1 cellular context compared by ENCODE assay signal in the genomic region with DNA sequence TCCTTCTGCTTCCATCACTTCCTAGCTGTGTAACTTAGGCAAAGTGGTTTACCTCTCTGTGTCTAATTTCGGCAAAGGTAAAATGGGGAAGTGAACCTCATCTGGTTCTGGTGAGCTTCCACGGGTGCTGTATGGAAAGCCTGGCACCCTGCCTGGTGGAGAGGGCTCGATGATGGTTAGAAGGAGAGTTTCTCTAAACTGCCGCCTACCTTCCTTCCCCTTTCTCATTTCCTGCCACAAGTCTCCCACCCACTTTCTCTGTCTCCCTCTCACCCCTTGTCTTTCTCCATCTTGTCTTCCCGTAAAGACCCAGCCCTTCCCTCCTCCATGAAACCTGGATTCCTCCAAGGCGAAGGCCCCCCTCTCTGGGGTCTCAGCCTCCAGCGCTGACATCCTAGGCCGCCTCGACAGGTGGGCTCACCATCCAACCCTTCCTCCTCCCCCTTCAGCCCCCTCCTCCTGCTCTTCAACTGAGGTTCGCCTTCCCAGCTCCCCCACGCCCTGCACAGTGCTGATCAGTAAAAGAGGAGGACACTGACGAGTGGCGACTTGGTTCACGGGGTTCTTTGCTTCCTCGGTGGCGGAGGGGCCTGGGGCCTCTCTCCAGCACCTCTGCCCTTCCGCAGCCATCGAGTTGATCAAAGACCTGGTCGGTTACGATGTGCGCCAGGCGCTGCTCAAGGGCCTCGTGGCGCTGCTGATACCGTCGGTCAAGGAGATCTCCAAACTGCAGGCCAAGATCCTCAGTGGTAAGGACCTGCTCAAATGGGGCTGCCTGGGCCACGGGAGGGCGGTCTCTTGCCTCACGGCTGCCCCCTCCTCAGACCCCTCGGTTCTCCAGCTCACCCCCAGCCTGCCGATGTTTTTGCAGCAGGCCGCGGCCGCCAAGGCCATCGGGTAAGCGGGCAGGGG.
A peak's percentile ranks its signal among the peaks of the same experiment; 100 is the strongest.
TF ChIP-seq lines count a peak whose summit lies in the region.

No MANE protein-coding gene starts in this region.

TF ChIP-seq in GM12878, 131 proteins besides CTCF, POLR2A, EP300 and RAD21 (continues in another document):
- TF ChIP-seq IRF4 (IDR thresholded peaks at IDR 0.05; ENCODE audit: low read depth, low read length), result peak; percentile 45; the same call in 1 of the 2 replicates
- TF ChIP-seq MYB (IDR thresholded peaks at IDR 0.05; ENCODE audit: borderline replicate concordance, low read depth, low read length), result no peak
- TF ChIP-seq SMAD5 (IDR thresholded peaks at IDR 0.05; ENCODE audit: low read depth), result no peak
- peak in 1 of 2 experiments; percentile 85; a peak in 2 of 4 replicates for TF ChIP-seq ETV6 (conservative IDR thresholded peaks at IDR 0.05 in 1 of 2, IDR thresholded peaks at IDR 0.05 in 1 of 2; ENCODE audit: borderline replicate concordance in 1 of 2, low read depth in 1 of 2)
- no peak for TF ChIP-seq RB1 (IDR thresholded peaks at IDR 0.05; ENCODE audit: borderline replicate concordance)
- TF ChIP-seq POU2F2 (IDR thresholded peaks at IDR 0.05; ENCODE audit: borderline replicate concordance, low read depth, low read length), result no peak
- TF ChIP-seq TCF3 (IDR thresholded peaks at IDR 0.05; ENCODE audit: borderline replicate concordance, insufficient read depth, low read depth, low read length), result no peak
- TF ChIP-seq RAD51 (IDR thresholded peaks at IDR 0.05), result peak; percentile 58
- TF ChIP-seq SP1 (IDR thresholded peaks at IDR 0.05; ENCODE audit: low read depth, low read length), result peak; percentile 33
- TF ChIP-seq, protein P1, sequence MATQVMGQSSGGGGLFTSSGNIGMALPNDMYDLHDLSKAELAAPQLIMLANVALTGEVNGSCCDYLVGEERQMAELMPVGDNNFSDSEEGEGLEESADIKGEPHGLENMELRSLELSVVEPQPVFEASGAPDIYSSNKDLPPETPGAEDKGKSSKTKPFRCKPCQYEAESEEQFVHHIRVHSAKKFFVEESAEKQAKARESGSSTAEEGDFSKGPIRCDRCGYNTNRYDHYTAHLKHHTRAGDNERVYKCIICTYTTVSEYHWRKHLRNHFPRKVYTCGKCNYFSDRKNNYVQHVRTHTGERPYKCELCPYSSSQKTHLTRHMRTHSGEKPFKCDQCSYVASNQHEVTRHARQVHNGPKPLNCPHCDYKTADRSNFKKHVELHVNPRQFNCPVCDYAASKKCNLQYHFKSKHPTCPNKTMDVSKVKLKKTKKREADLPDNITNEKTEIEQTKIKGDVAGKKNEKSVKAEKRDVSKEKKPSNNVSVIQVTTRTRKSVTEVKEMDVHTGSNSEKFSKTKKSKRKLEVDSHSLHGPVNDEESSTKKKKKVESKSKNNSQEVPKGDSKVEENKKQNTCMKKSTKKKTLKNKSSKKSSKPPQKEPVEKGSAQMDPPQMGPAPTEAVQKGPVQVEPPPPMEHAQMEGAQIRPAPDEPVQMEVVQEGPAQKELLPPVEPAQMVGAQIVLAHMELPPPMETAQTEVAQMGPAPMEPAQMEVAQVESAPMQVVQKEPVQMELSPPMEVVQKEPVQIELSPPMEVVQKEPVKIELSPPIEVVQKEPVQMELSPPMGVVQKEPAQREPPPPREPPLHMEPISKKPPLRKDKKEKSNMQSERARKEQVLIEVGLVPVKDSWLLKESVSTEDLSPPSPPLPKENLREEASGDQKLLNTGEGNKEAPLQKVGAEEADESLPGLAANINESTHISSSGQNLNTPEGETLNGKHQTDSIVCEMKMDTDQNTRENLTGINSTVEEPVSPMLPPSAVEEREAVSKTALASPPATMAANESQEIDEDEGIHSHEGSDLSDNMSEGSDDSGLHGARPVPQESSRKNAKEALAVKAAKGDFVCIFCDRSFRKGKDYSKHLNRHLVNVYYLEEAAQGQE (IDR thresholded peaks at IDR 0.05; ENCODE audit: low read depth, low read length), result no peak
- TF ChIP-seq NFIC (IDR thresholded peaks at IDR 0.05; ENCODE audit: low read depth, low read length), result 0 out of 2 replicates have a peak, but pooled peaks have one; percentile 33
- TF ChIP-seq, protein P2, sequence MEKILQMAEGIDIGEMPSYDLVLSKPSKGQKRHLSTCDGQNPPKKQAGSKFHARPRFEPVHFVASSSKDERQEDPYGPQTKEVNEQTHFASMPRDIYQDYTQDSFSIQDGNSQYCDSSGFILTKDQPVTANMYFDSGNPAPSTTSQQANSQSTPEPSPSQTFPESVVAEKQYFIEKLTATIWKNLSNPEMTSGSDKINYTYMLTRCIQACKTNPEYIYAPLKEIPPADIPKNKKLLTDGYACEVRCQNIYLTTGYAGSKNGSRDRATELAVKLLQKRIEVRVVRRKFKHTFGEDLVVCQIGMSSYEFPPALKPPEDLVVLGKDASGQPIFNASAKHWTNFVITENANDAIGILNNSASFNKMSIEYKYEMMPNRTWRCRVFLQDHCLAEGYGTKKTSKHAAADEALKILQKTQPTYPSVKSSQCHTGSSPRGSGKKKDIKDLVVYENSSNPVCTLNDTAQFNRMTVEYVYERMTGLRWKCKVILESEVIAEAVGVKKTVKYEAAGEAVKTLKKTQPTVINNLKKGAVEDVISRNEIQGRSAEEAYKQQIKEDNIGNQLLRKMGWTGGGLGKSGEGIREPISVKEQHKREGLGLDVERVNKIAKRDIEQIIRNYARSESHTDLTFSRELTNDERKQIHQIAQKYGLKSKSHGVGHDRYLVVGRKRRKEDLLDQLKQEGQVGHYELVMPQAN (conservative IDR thresholded peaks at IDR 0.05), result 0 out of 2 replicates have a peak, but pooled peaks have one; percentile 28
- peak; percentile 76; the same call in 1 of the 2 replicates for TF ChIP-seq MTA3 (IDR thresholded peaks at IDR 0.05; ENCODE audit: borderline replicate concordance, low read length)
- TF ChIP-seq, protein P3, sequence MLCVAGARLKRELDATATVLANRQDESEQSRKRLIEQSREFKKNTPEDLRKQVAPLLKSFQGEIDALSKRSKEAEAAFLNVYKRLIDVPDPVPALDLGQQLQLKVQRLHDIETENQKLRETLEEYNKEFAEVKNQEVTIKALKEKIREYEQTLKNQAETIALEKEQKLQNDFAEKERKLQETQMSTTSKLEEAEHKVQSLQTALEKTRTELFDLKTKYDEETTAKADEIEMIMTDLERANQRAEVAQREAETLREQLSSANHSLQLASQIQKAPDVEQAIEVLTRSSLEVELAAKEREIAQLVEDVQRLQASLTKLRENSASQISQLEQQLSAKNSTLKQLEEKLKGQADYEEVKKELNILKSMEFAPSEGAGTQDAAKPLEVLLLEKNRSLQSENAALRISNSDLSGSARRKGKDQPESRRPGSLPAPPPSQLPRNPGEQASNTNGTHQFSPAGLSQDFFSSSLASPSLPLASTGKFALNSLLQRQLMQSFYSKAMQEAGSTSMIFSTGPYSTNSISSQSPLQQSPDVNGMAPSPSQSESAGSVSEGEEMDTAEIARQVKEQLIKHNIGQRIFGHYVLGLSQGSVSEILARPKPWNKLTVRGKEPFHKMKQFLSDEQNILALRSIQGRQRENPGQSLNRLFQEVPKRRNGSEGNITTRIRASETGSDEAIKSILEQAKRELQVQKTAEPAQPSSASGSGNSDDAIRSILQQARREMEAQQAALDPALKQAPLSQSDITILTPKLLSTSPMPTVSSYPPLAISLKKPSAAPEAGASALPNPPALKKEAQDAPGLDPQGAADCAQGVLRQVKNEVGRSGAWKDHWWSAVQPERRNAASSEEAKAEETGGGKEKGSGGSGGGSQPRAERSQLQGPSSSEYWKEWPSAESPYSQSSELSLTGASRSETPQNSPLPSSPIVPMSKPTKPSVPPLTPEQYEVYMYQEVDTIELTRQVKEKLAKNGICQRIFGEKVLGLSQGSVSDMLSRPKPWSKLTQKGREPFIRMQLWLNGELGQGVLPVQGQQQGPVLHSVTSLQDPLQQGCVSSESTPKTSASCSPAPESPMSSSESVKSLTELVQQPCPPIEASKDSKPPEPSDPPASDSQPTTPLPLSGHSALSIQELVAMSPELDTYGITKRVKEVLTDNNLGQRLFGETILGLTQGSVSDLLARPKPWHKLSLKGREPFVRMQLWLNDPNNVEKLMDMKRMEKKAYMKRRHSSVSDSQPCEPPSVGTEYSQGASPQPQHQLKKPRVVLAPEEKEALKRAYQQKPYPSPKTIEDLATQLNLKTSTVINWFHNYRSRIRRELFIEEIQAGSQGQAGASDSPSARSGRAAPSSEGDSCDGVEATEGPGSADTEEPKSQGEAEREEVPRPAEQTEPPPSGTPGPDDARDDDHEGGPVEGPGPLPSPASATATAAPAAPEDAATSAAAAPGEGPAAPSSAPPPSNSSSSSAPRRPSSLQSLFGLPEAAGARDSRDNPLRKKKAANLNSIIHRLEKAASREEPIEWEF (IDR thresholded peaks at IDR 0.05; ENCODE audit: insufficient replicate concordance, low read depth, low read length), result no peak
- TF ChIP-seq SPI1 (IDR thresholded peaks at IDR 0.05; ENCODE audit: borderline replicate concordance, insufficient read depth, low read depth, low read length), result peak; percentile 100
- peak; percentile 50; the same call in 1 of the 2 replicates for TF ChIP-seq GATAD2B (conservative IDR thresholded peaks at IDR 0.05; ENCODE audit: low read depth)
- TF ChIP-seq RUNX3 (IDR thresholded peaks at IDR 0.05; ENCODE audit: low read length), result peak; percentile 76
- no peak for TF ChIP-seq PML (IDR thresholded peaks at IDR 0.05; ENCODE audit: low read length)
- TF ChIP-seq, protein P4, sequence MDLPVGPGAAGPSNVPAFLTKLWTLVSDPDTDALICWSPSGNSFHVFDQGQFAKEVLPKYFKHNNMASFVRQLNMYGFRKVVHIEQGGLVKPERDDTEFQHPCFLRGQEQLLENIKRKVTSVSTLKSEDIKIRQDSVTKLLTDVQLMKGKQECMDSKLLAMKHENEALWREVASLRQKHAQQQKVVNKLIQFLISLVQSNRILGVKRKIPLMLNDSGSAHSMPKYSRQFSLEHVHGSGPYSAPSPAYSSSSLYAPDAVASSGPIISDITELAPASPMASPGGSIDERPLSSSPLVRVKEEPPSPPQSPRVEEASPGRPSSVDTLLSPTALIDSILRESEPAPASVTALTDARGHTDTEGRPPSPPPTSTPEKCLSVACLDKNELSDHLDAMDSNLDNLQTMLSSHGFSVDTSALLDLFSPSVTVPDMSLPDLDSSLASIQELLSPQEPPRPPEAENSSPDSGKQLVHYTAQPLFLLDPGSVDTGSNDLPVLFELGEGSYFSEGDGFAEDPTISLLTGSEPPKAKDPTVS (IDR thresholded peaks at IDR 0.05; ENCODE audit: low read depth, low read length), result no peak
- TF ChIP-seq CREM (IDR thresholded peaks at IDR 0.05; ENCODE audit: low read depth), result 0 out of 2 replicates have a peak, but pooled peaks have one; percentile 23
- no peak for TF ChIP-seq FOS (IDR thresholded peaks at IDR 0.05; ENCODE audit: borderline replicate concordance, extremely low read depth, insufficient read length)
- TF ChIP-seq DPF2 (IDR thresholded peaks at IDR 0.05), result peak; percentile 72
- TF ChIP-seq, protein P5, sequence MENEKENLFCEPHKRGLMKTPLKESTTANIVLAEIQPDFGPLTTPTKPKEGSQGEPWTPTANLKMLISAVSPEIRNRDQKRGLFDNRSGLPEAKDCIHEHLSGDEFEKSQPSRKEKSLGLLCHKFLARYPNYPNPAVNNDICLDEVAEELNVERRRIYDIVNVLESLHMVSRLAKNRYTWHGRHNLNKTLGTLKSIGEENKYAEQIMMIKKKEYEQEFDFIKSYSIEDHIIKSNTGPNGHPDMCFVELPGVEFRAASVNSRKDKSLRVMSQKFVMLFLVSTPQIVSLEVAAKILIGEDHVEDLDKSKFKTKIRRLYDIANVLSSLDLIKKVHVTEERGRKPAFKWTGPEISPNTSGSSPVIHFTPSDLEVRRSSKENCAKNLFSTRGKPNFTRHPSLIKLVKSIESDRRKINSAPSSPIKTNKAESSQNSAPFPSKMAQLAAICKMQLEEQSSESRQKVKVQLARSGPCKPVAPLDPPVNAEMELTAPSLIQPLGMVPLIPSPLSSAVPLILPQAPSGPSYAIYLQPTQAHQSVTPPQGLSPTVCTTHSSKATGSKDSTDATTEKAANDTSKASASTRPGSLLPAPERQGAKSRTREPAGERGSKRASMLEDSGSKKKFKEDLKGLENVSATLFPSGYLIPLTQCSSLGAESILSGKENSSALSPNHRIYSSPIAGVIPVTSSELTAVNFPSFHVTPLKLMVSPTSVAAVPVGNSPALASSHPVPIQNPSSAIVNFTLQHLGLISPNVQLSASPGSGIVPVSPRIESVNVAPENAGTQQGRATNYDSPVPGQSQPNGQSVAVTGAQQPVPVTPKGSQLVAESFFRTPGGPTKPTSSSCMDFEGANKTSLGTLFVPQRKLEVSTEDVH (IDR thresholded peaks at IDR 0.05; ENCODE audit: low read depth, partially characterized antibody), result no peak
- TF ChIP-seq SUPT20H (IDR thresholded peaks at IDR 0.05; ENCODE audit: borderline replicate concordance, control insufficient read depth, low read depth, low read length), result no peak
- peak; percentile 85 to 86; a peak in 3 of 4 replicates for TF ChIP-seq IKZF2 (IDR thresholded peaks at IDR 0.05)
- peak; percentile 97; the same call in 1 of the 2 replicates for TF ChIP-seq SMARCA5 (IDR thresholded peaks at IDR 0.05)
- TF ChIP-seq, protein P6, sequence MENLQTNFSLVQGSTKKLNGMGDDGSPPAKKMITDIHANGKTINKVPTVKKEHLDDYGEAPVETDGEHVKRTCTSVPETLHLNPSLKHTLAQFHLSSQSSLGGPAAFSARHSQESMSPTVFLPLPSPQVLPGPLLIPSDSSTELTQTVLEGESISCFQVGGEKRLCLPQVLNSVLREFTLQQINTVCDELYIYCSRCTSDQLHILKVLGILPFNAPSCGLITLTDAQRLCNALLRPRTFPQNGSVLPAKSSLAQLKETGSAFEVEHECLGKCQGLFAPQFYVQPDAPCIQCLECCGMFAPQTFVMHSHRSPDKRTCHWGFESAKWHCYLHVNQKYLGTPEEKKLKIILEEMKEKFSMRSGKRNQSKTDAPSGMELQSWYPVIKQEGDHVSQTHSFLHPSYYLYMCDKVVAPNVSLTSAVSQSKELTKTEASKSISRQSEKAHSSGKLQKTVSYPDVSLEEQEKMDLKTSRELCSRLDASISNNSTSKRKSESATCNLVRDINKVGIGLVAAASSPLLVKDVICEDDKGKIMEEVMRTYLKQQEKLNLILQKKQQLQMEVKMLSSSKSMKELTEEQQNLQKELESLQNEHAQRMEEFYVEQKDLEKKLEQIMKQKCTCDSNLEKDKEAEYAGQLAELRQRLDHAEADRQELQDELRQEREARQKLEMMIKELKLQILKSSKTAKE (IDR thresholded peaks at IDR 0.05; ENCODE audit: low read depth, poor library complexity, severe bottlenecking), result peak; percentile 63
- TF ChIP-seq, protein P7, sequence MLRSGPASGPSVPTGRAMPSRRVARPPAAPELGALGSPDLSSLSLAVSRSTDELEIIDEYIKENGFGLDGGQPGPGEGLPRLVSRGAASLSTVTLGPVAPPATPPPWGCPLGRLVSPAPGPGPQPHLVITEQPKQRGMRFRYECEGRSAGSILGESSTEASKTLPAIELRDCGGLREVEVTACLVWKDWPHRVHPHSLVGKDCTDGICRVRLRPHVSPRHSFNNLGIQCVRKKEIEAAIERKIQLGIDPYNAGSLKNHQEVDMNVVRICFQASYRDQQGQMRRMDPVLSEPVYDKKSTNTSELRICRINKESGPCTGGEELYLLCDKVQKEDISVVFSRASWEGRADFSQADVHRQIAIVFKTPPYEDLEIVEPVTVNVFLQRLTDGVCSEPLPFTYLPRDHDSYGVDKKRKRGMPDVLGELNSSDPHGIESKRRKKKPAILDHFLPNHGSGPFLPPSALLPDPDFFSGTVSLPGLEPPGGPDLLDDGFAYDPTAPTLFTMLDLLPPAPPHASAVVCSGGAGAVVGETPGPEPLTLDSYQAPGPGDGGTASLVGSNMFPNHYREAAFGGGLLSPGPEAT (IDR thresholded peaks at IDR 0.05; ENCODE audit: low read depth), result peak; percentile 54; the same call in 1 of the 2 replicates
- no peak for TF ChIP-seq TCF7 (IDR thresholded peaks at IDR 0.05; ENCODE audit: borderline replicate concordance)
- TF ChIP-seq ZNF217 (IDR thresholded peaks at IDR 0.05), result peak; percentile 68; the same call in 1 of the 2 replicates
- peak; percentile 86 for TF ChIP-seq EED (IDR thresholded peaks at IDR 0.05; ENCODE audit: low read depth)
